Comparison of ENCODE assay signal across 2 cellular contexts in genomic region chr17:39020037-39020436, GRCh38. TPM values are rescaled to one million over a fixed set of nuclear protein-coding genes. Genes with fewer than 3 reads are reported as not detected.
"Had no signal": no experiment of that assay in that cellular context is flagged by ENCODE, and none has a peak within 500 bp of the region (broad histone marks: within the 10 kb centered on the region; RNA-seq: fewer than 3 reads in every experiment).

No MANE protein-coding gene starts in this region.

RNA-seq across cellular contexts. Expression of gene FBXO47, which starts 52.8 kb away (rescaled TPM):
- total RNA-seq: G401, GM12878 had no signal
